ENCODE assay signal across 8 cellular contexts in the genomic region with DNA sequence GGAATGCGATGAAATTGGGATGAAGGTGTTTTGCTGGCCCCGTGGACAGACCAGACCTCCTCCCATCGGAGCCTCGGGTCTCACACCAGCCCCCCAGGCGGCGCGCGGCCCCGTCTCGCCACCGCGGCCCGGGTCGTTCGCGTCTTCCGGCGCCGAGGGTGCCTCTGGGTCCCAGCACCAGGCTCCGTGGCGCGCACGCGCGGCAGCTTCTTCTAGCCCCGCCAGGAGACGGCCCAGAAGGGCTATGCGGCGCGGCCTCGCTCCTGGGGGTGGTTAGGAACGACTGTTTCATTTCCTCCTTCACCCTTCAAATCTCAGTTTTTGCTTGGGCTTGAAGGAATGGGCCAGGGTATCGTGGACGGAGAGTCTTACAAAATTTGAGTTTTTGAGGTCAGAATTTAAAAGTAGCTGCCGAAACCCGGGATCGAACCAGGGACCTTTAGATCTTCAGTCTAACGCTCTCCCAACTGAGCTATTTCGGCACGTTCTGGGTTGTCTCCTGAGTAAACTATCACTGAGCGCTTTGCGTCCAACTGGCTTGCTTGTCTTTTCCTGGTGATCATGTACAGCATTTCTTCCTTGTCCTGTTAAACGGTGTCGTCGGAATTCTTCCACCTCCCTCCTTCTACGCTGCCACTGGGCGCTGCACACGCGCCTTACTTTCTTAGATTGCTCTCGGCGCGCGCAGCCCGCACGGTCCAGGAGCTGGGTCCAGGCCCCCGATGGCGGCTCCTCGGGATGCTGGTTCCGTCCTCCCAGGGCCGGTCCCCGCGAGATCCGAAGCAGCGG. TPM values are rescaled to one million over a fixed set of nuclear protein-coding genes. Genes with fewer than 3 reads are reported as not detected.
DNase-seq lines count a peak whose midpoint lies in the region; ATAC-seq, FAIRE-seq and TF ChIP-seq lines count a peak whose summit lies in the region.

No MANE protein-coding gene starts in this region.

- peak overlapping the region; percentile 74 to 94 for H3K9ac ChIP-seq in kidney (ENCODE audit: low read length in 2 of 2)

- no peaks in the 10 kb centered on the region for H3K36me3 ChIP-seq in kidney (ENCODE audit: control insufficient read depth in 1 of 2, insufficient read depth in 2 of 2, low read length in 2 of 2)

- peak overlapping the region; percentile 90 to 93 for H3K27ac ChIP-seq in kidney (ENCODE audit: low read depth in 2 of 2, low read length in 2 of 2)

- peak; percentile 93 for ATAC-seq in GM19023 (IDR thresholded peaks at IDR 0.05; ENCODE audit: unreplicated experiment)
- peak; percentile 95 for ATAC-seq in HG03280 (IDR thresholded peaks at IDR 0.05; ENCODE audit: unreplicated experiment)

- H3K4me3 ChIP-seq in AG09309 (ENCODE audit: control insufficient read depth, low read depth, low read length) (peak overlapping the region; percentile 79), kidney (ENCODE audit: low read length in 2 of 2) (peak overlapping the region; percentile 67 to 88)

- no peaks in the 10 kb centered on the region for H3K9me3 ChIP-seq in kidney (ENCODE audit: control insufficient read depth in 1 of 2, low read length in 2 of 2)

- peak; percentile 4 for TF ChIP-seq CTCF in AG09309 (IDR thresholded peaks at IDR 0.05; ENCODE audit: control insufficient read depth, insufficient read depth, low read depth, low read length, missing control alignments)
- TF ChIP-seq CTCF in kidney (IDR thresholded peaks at IDR 0.05; ENCODE audit: borderline replicate concordance, extremely low read depth, insufficient read depth) = no peak

- peak; percentile 84 for FAIRE-seq in kidney (lab: Jason Lieb, UNC)

- H3K4me1 ChIP-seq in kidney (ENCODE audit: control insufficient read depth in 1 of 2, insufficient read depth in 1 of 2, low read depth in 1 of 2, low read length in 2 of 2) = peaks cover 3 to 5% of the 10 kb centered on the region in 2 donors

- peak; percentile 89 for DNase-seq in AG09309 (ENCODE audit: low read depth)
- DNase-seq in NCI-H446 (lab: John Stamatoyannopoulos, UW) = peak; percentile 52 to 80
- peak; percentile 91 for DNase-seq in activated CD4-positive, CD25-positive, alpha-beta regulatory T cell treated with anti-CD3 and anti-CD28 coated beads, Interleukin-2, amount 50 U/mL, for 72 hours
- peak; percentile 81 for DNase-seq in cerebellum (ENCODE audit: low spot score)
- peak; percentile 97 for DNase-seq in kidney
- DNase-seq in stimulated activated CD4-positive, alpha-beta T cell treated with anti-CD3 and anti-CD28 coated beads, Interleukin-15, amount 100 ng/mL, for 1 hour (ENCODE audit: low read depth in 1 of 2, low spot score in 1 of 2) = peak; percentile 84 to 87

- intact Hi-C loops in kidney (cut with DNase I) = no loop called here

RNA-seq across cellular contexts. Expression of a gene that starts 46.5 kb away (rescaled TPM):
- total RNA-seq in cerebellum = 6.9 TPM
- total RNA-seq in kidney = 12.2 TPM
- polyA plus RNA-seq in kidney (ENCODE audit: insufficient read depth, low read depth, low replicate concordance) = 10.8 TPM

RNA-seq across cellular contexts. Expression of a gene that starts 52.2 kb away (rescaled TPM):
- total RNA-seq in cerebellum = 13.0 TPM
- 5.2 TPM for total RNA-seq in kidney
- 1.8 TPM for polyA plus RNA-seq in kidney (ENCODE audit: insufficient read depth, low read depth, low replicate concordance)

Comparison
In these comparisons a context has a peak if more than half of its experiments do, and no peak if none do; other contexts are left out.
1. Peak in every context shown above with its lines: DNase-seq, ATAC-seq, H3K4me3 ChIP-seq and H3K27ac ChIP-seq.